ENCODE assay signal across 8 cellular contexts in the genomic region with DNA sequence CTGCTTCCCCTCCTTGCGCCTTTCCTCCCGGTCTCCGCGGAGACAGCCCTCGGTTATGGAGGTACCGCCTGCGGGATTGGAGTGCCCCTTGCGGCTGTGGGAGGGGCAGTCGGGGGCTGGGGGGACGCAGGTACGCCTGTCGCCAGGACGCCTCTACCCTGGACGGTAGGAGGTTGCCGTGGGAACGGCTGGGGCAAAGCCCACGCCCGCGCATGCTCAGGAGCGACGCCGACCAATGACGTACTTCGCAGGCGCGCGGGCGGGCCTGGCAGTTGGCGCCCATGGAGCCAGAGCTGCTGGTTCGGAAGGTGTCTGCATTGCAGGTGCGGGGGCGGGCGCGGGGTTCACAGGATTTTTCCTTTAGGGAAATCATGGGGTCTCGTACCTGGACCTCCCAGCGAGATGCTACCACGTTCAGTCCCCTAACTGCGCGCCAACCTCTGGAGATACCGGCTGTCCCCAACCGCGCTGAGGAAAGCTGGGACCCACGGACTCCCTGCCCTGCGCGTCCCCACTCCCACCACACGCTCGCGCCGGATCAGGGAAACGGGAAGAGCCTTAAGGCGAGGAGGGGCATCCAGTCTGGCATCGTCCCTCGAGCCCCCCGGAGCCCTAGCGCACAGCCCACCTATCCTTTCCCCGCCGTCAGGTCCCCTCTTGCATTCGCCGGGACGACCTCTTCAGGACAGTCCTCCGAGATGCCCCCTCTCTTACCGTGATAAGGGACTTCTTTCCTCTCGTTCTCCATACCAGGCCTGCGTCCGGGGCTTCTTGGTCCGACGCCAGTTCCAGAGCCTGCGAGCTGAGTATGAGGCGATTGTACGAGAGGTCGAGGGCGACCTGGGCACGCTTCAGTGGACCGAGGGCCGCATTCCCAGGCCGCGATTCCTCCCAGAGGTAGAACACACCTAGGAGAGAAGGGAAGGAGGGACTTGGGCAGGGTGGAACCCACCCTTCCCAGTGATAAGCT. TPM values are rescaled to one million over a fixed set of nuclear protein-coding genes. Genes with fewer than 3 reads are reported as not detected.
DNase-seq lines count a peak whose midpoint lies in the region; ATAC-seq and TF ChIP-seq lines count a peak whose summit lies in the region.

A gene (plus strand): TSS at position 271 of the 970 bp plus-strand sequence. CDS start 11 bp downstream, at position 282.

- TF ChIP-seq CTCF in chondrocyte (IDR thresholded peaks at IDR 0.05): no peak

- peak within 1 kb of the TSS; percentile 90 for H3K4me3 Mint-ChIP-seq in activated CD4-positive, alpha-beta T cell treated with anti-CD3 and anti-CD28 coated beads for 36 hours
- H3K4me3 Mint-ChIP-seq in chondrocyte (ENCODE audit: unreplicated experiment): peak within 1 kb of the TSS; percentile 85

- H3K9me3 Mint-ChIP-seq in activated CD4-positive, alpha-beta T cell treated with anti-CD3 and anti-CD28 coated beads for 36 hours (ENCODE audit: low read depth): no peaks in the 10 kb centered on the region
- H3K9me3 Mint-ChIP-seq in chondrocyte (ENCODE audit: low read depth): no peaks in the 10 kb centered on the region

- peak within 1 kb of the TSS; percentile 87 for H3K27ac Mint-ChIP-seq in activated CD4-positive, alpha-beta T cell treated with anti-CD3 and anti-CD28 coated beads for 36 hours
- H3K27ac Mint-ChIP-seq in chondrocyte (ENCODE audit: unreplicated experiment): peak within 1 kb of the TSS; percentile 63

- peak; percentile 63 for DNase-seq in NCI-H460 (ENCODE audit: extremely low read depth, low read depth)
- DNase-seq in activated CD4-positive, alpha-beta T cell treated with anti-CD3 and anti-CD28 coated beads for 36 hours: peak; percentile 94
- no peak for DNase-seq in chondrocyte (ENCODE audit: low spot score)
- peak; percentile 74 for DNase-seq in kidney glomerular epithelial cell (lab: John Stamatoyannopoulos, UW)
- peak; percentile 91 for DNase-seq in stimulated activated CD4-positive, alpha-beta T cell treated with anti-CD3 and anti-CD28 coated beads, Interleukin-15, amount 100 ng/mL, for 24 hours

- peaks cover 8% of the 10 kb centered on the region for H3K36me3 Mint-ChIP-seq in activated CD4-positive, alpha-beta T cell treated with anti-CD3 and anti-CD28 coated beads for 36 hours (ENCODE audit: low read depth)
- H3K36me3 Mint-ChIP-seq in chondrocyte (ENCODE audit: low read depth): no peaks in the 10 kb centered on the region

- TF ChIP-seq POLR2A in GM10847 (IDR thresholded peaks at IDR 0.05; ENCODE audit: extremely low read depth, insufficient read length): peak; percentile 77

- ATAC-seq in HG03135 (IDR thresholded peaks at IDR 0.05; ENCODE audit: unreplicated experiment): peak; percentile 59
- ATAC-seq in activated CD4-positive, alpha-beta T cell treated with anti-CD3 and anti-CD28 coated beads for 36 hours: peak; percentile 75
- ATAC-seq in HG03457 (IDR thresholded peaks at IDR 0.05; ENCODE audit: unreplicated experiment): no peak

- POLR2A ChIA-PET in activated CD4-positive, alpha-beta T cell treated with anti-CD3 and anti-CD28 coated beads for 36 hours (lab: Charles Lee): interaction anchor here (0.8 to 1.4 kb wide), 5 partner anchors 9 to 132 kb away, joined by 3 to 5 read pairs (median 4); a partner anchor contains a TSS

- CTCF ChIA-PET in activated CD4-positive, alpha-beta T cell treated with anti-CD3 and anti-CD28 coated beads for 36 hours (lab: Charles Lee): interaction anchor here (0.5 to 2.0 kb wide), 8 partner anchors 10 to 489 kb away, joined by 3 to 9 read pairs (median 3); a partner anchor contains a TSS

- intact Hi-C loops in activated CD4-positive, alpha-beta T cell treated with anti-CD3 and anti-CD28 coated beads for 36 hours (cut with DNase I, micrococcal nuclease): loop anchor here in 1 of 2 experiments (1.0 kb wide), 4 partner anchors 17 to 189 kb away; a partner anchor contains a TSS

- peaks cover 28% of the 10 kb centered on the region for H3K4me1 Mint-ChIP-seq in activated CD4-positive, alpha-beta T cell treated with anti-CD3 and anti-CD28 coated beads for 36 hours
- peaks cover 28% of the 10 kb centered on the region for H3K4me1 Mint-ChIP-seq in chondrocyte (ENCODE audit: low read depth)

- H3K27me3 Mint-ChIP-seq in activated CD4-positive, alpha-beta T cell treated with anti-CD3 and anti-CD28 coated beads for 36 hours: no peaks in the 10 kb centered on the region
- H3K27me3 Mint-ChIP-seq in chondrocyte (ENCODE audit: low read depth): no peaks in the 10 kb centered on the region

RNA-seq across cellular contexts. Expression of the gene that starts here (rescaled TPM):
- 2.3 and 2.9 TPM in 2 replicates for total RNA-seq in NCI-H460 (2014; rRNA removed; shearing (Covaris generic))
- 3.2 and 4.5 TPM in 2 replicates for polyA plus RNA-seq in NCI-H460 (2014; cell fraction: nucleus; rRNA removed)
- total RNA-seq in activated CD4-positive, alpha-beta T cell treated with anti-CD3 and anti-CD28 coated beads for 36 hours: 1 to 10 TPM; 4.4 to 5.0 TPM
- total RNA-seq in chondrocyte: 1.5 to 3.3 TPM (median 2.0 TPM) in 3 replicates
